Comparison of ENCODE assay signal across 8 cellular contexts in the genomic region with DNA sequence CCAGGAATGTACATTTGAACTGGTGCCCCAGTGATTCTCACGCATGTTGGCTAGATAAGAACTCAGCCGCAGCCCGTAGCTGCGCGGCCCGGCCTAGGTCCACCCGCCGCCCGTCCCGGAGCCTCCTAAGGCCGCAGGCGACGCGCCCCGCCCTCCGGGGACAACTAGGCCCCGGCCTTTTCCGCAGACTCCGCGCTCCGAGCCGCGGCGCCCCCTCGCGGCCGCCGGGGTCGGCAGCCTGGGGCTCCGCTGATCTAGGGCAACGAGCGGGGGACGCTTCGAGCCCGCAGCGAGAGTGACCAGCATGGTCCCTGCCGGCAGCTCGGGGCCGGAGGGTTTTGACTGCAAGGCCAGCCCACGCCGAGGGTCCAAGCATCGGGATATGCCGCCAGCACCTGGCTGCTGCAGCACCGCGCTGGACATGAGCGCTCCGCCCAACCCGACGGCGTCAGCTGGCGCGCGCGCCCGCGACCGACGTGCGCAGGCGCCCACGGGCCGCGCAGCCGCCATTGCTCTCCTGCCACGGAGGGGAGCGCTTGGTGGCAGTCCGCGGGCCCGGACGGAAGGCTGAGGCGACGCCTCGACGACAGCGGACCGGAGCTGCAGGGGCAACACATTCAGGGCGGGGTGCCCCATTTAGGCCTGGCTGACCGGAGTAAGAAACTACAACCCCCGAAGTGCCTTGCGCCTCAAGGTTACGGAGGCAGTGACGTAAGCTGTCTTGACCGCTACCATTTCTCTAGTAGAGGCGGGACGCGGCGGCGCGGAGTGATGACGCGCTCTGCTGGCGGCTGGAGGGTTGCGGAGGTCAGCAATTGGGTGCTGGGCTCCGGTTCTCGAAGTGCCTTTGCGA. TPM values are rescaled to one million over a fixed set of nuclear protein-coding genes. Genes with fewer than 3 reads are reported as not detected.
DNase-seq lines count a peak whose midpoint lies in the region; ATAC-seq and TF ChIP-seq lines count a peak whose summit lies in the region.

A gene with protein sequence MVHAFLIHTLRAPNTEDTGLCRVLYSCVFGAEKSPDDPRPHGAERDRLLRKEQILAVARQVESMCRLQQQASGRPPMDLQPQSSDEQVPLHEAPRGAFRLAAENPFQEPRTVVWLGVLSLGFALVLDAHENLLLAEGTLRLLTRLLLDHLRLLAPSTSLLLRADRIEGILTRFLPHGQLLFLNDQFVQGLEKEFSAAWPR (plus strand): TSS at position 500 of the 853 bp plus-strand sequence. CDS start 1,571 bp downstream, outside the sequence.

- peak within 1 kb of the TSS; percentile 100 for H3K9ac ChIP-seq in fibroblast of lung (ENCODE audit: insufficient read depth, low read length)

- peaks cover 16% of the 10 kb centered on the region; the same call in 1 of the 2 replicates for H3K4me1 ChIP-seq in GM23338 (ENCODE audit: insufficient read depth)
- H3K4me1 ChIP-seq in fibroblast of lung (ENCODE audit: control insufficient read depth, extremely low read depth, insufficient read depth, low read length), result peaks cover 9% of the 10 kb centered on the region

- DNase-seq in EL (peak; percentile 96), GM23338 (ENCODE audit: low spot score) (peak; percentile 99), LHCN-M2 (ENCODE audit: low read depth) (peak; percentile 95), RPMI7951 (ENCODE audit: low read depth) (peak; percentile 97), fibroblast of lung (ENCODE audit: low read depth in 2 of 2) (peak; percentile 96 to 97)
- DNase-seq in activated T-helper 1 cell treated with anti-CD3 and anti-CD28 coated beads, Interleukin-12 subunit alpha, Interleukin-12 subunit beta, Interleukin-2, Interleukin-4 antibody, amounts not matched to agents 30 ng/mL and 10 ng/mL and 1 ng/mL, durations not matched to agents 14 hours and 24 hours and 36 hours (ENCODE audit: low spot score), result peak; percentile 90
- peak; percentile 81 to 99 (median 88) for DNase-seq in naive thymus-derived CD8-positive, alpha-beta T cell
- DNase-seq in stimulated activated naive CD4-positive, alpha-beta T cell treated with Interleukin-2 at 50 U/mL for 16 hours (lab: John Stamatoyannopoulos, UW), result peak; percentile 87

- ATAC-seq in GM23338, result peak; percentile 84
- ATAC-seq in naive thymus-derived CD8-positive, alpha-beta T cell, result peak; percentile 84

- H3K9me3 Mint-ChIP-seq in GM23338, result no peaks in the 10 kb centered on the region
- no peaks in the 10 kb centered on the region for H3K9me3 Mint-ChIP-seq in activated T-helper 1 cell treated with anti-CD3 and anti-CD28 coated beads, Interleukin-12 subunit alpha, Interleukin-12 subunit beta, Interleukin-2, Interleukin-4 antibody, amounts not matched to agents 30 ng/mL and 10 ng/mL and 1 ng/mL, durations not matched to agents 14 hours and 24 hours and 36 hours
- no peaks in the 10 kb centered on the region for H3K9me3 Mint-ChIP-seq in naive thymus-derived CD8-positive, alpha-beta T cell

- H2AFZ ChIP-seq in GM23338 (peak within 1 kb of the TSS; percentile 93), fibroblast of lung (ENCODE audit: low read length) (peak within 1 kb of the TSS; percentile 92)

- H3K27me3 Mint-ChIP-seq in GM23338 (ENCODE audit: insufficient read depth, low read depth, poor library complexity), result peaks cover 6% of the 10 kb centered on the region
- no peaks in the 10 kb centered on the region for H3K27me3 Mint-ChIP-seq in activated T-helper 1 cell treated with anti-CD3 and anti-CD28 coated beads, Interleukin-12 subunit alpha, Interleukin-12 subunit beta, Interleukin-2, Interleukin-4 antibody, amounts not matched to agents 30 ng/mL and 10 ng/mL and 1 ng/mL, durations not matched to agents 14 hours and 24 hours and 36 hours (ENCODE audit: insufficient read depth)
- H3K27me3 Mint-ChIP-seq in naive thymus-derived CD8-positive, alpha-beta T cell, result no peaks in the 10 kb centered on the region

- H3K27ac ChIP-seq in GM23338 (ENCODE audit: low read depth) (peak within 1 kb of the TSS; percentile 94), fibroblast of lung (ENCODE audit: insufficient read depth, low read length) (peak within 1 kb of the TSS; percentile 100)

- H3K36me3 Mint-ChIP-seq in GM23338 (ENCODE audit: low read depth), result no peaks in the 10 kb centered on the region; the same call in 1 of the 3 replicates
- H3K36me3 Mint-ChIP-seq in activated T-helper 1 cell treated with anti-CD3 and anti-CD28 coated beads, Interleukin-12 subunit alpha, Interleukin-12 subunit beta, Interleukin-2, Interleukin-4 antibody, amounts not matched to agents 30 ng/mL and 10 ng/mL and 1 ng/mL, durations not matched to agents 14 hours and 24 hours and 36 hours (ENCODE audit: low read depth), result peaks cover 5% of the 10 kb centered on the region
- peaks cover 0 to 19% (median 4%) of the 10 kb centered on the region in 3 donors for H3K36me3 Mint-ChIP-seq in naive thymus-derived CD8-positive, alpha-beta T cell

- H3K4me3 ChIP-seq in GM23338, result peak within 1 kb of the TSS; percentile 78
- H3K4me3 ChIP-seq in fibroblast of lung (replicated peaks in 1 of 4; ENCODE audit: control extremely low read depth in 1 of 4, insufficient read depth in 1 of 4, low read depth in 3 of 4, low read length in 4 of 4), result peak within 1 kb of the TSS; percentile 67 to 93 (median 90)

- no peaks in the 10 kb centered on the region for H3K9me2 ChIP-seq in GM23338 (ENCODE audit: insufficient read depth)

- H3K4me3 Mint-ChIP-seq in GM23338, result peak within 1 kb of the TSS; percentile 87
- H3K4me3 Mint-ChIP-seq in activated T-helper 1 cell treated with anti-CD3 and anti-CD28 coated beads, Interleukin-12 subunit alpha, Interleukin-12 subunit beta, Interleukin-2, Interleukin-4 antibody, amounts not matched to agents 30 ng/mL and 10 ng/mL and 1 ng/mL, durations not matched to agents 14 hours and 24 hours and 36 hours, result peak within 1 kb of the TSS; percentile 85
- peak within 1 kb of the TSS; percentile 82 to 95 (median 90) for H3K4me3 Mint-ChIP-seq in naive thymus-derived CD8-positive, alpha-beta T cell

- intact Hi-C loops in activated T-helper 1 cell treated with anti-CD3 and anti-CD28 coated beads, Interleukin-12 subunit alpha, Interleukin-12 subunit beta, Interleukin-2, Interleukin-4 antibody, amounts not matched to agents 30 ng/mL and 10 ng/mL and 1 ng/mL, durations not matched to agents 14 hours and 24 hours and 36 hours (cut with micrococcal nuclease), result loop anchor here (1.0 to 2.0 kb wide), 11 partner anchors 9 to 195 kb away; a partner anchor contains a TSS

- H3K79me2 ChIP-seq in GM23338 (replicated peaks; ENCODE audit: insufficient read depth) (no peaks in the 10 kb centered on the region), fibroblast of lung (ENCODE audit: control insufficient read depth, insufficient read depth, low read length) (peaks cover 8% of the 10 kb centered on the region)

- H3F3A ChIP-seq in GM23338 (replicated peaks; ENCODE audit: low read depth), result peaks cover 4% of the 10 kb centered on the region; the same call in 1 of the 2 replicates

- H3K9me3 ChIP-seq in fibroblast of lung (ENCODE audit: control insufficient read depth, insufficient read depth, low read depth, low read length), result no peaks in the 10 kb centered on the region

- POLR2A ChIA-PET in naive thymus-derived CD8-positive, alpha-beta T cell (lab: Charles Lee), result interaction anchor here (0.5 to 3.4 kb wide), 17 partner anchors 9 to 875 kb away, joined by 3 to 65 read pairs (median 3); a partner anchor contains a TSS

- H3K36me3 ChIP-seq in GM23338 (ENCODE audit: insufficient read depth) (no peaks in the 10 kb centered on the region), fibroblast of lung (ENCODE audit: control insufficient read depth, insufficient read depth, low read length) (peaks cover 15% of the 10 kb centered on the region)

- H3K4me1 Mint-ChIP-seq in GM23338, result peaks cover 21% of the 10 kb centered on the region
- peaks cover 42% of the 10 kb centered on the region for H3K4me1 Mint-ChIP-seq in activated T-helper 1 cell treated with anti-CD3 and anti-CD28 coated beads, Interleukin-12 subunit alpha, Interleukin-12 subunit beta, Interleukin-2, Interleukin-4 antibody, amounts not matched to agents 30 ng/mL and 10 ng/mL and 1 ng/mL, durations not matched to agents 14 hours and 24 hours and 36 hours (ENCODE audit: low read depth)
- H3K4me1 Mint-ChIP-seq in naive thymus-derived CD8-positive, alpha-beta T cell, result peaks cover 20 to 55% (median 55%) of the 10 kb centered on the region in 4 donors

- H3K4me2 ChIP-seq in GM23338 (peak within 1 kb of the TSS; percentile 90), fibroblast of lung (ENCODE audit: extremely low read depth, insufficient read depth, low read length) (peak within 1 kb of the TSS; percentile 92)

- peak; percentile 80 to 86 for TF ChIP-seq CTCF in GM23338 (conservative IDR thresholded peaks at IDR 0.05; ENCODE audit: low read depth in 2 of 2)
- TF ChIP-seq CTCF in fibroblast of lung (conservative IDR thresholded peaks at IDR 0.05 in 1 of 2, IDR thresholded peaks at IDR 0.05 in 1 of 2; ENCODE audit: low read depth in 1 of 2, low read length in 2 of 2), result peak; percentile 62 to 90

- H3K27me3 ChIP-seq in GM23338 (ENCODE audit: insufficient read depth) (no peaks in the 10 kb centered on the region), fibroblast of lung (ENCODE audit: control insufficient read depth, insufficient read depth, low read length) (no peaks in the 10 kb centered on the region)

- H3K27ac Mint-ChIP-seq in GM23338, result peak within 1 kb of the TSS; percentile 95
- peak within 1 kb of the TSS; percentile 89 for H3K27ac Mint-ChIP-seq in activated T-helper 1 cell treated with anti-CD3 and anti-CD28 coated beads, Interleukin-12 subunit alpha, Interleukin-12 subunit beta, Interleukin-2, Interleukin-4 antibody, amounts not matched to agents 30 ng/mL and 10 ng/mL and 1 ng/mL, durations not matched to agents 14 hours and 24 hours and 36 hours
- H3K27ac Mint-ChIP-seq in naive thymus-derived CD8-positive, alpha-beta T cell, result peak within 1 kb of the TSS; percentile 91 to 99 (median 98)

- H4K20me1 ChIP-seq in GM23338 (replicated peaks; ENCODE audit: insufficient read depth) (no peaks in the 10 kb centered on the region), fibroblast of lung (ENCODE audit: control insufficient read depth, extremely low read depth, insufficient read depth, low read length) (no peaks in the 10 kb centered on the region)

RNA-seq across cellular contexts. Expression of the gene that starts here (rescaled TPM):
- total RNA-seq in GM23338 (2014; rRNA removed; shearing (Covaris generic)), result 1.2 and 1.8 TPM in 2 replicates
- polyA plus RNA-seq in GM23338 (2016; fragmentation: Nextera tagmentation; extraction: Ambion mirVana) (1.8 and 2.8 TPM in 2 replicates), fibroblast of lung (11.8 and 12.2 TPM in 2 replicates)
- total RNA-seq in LHCN-M2 (2014; rRNA removed) (25.5 and 30.5 TPM in 2 replicates), fibroblast of lung (10.0 and 17.8 TPM in 2 replicates)
- 21.4 TPM for polyA plus RNA-seq in LHCN-M2 (2012)
- 28.5 and 29.7 TPM in 2 replicates for total RNA-seq in RPMI7951 (2014; rRNA removed; shearing (Covaris generic))
- 14.9 and 15.0 TPM in 2 replicates for total RNA-seq in activated T-helper 1 cell treated with anti-CD3 and anti-CD28 coated beads, Interleukin-12 subunit alpha, Interleukin-12 subunit beta, Interleukin-2, Interleukin-4 antibody, amounts not matched to agents 30 ng/mL and 10 ng/mL and 1 ng/mL, durations not matched to agents 14 hours and 24 hours and 36 hours
- polyA plus RNA-seq in fibroblast of lung (2012), result 18.1 and 21.4 TPM in 2 replicates
- 64.9 and 68.7 TPM in 2 replicates for polyA minus RNA-seq in fibroblast of lung (ENCODE audit: low replicate concordance)
- 10 to 100 TPM; 12.6 to 14.5 TPM for total RNA-seq in naive thymus-derived CD8-positive, alpha-beta T cell
- 10 to 100 TPM; 10.1 to 21.8 (median 19.3) TPM for polyA plus RNA-seq in naive thymus-derived CD8-positive, alpha-beta T cell

Comparison
In these comparisons a context has a peak if more than half of its experiments do, and no peak if none do; other contexts are left out.
1. Peak in every context shown above with its lines: DNase-seq, ATAC-seq, H3K4me3 ChIP-seq and H3K27ac ChIP-seq.